In genomic region chr10:83806716-83807115, GRCh38 we compare ENCODE assay signal across 24 cellular contexts.
DNase-seq lines count a peak whose midpoint lies in the region; ATAC-seq, FAIRE-seq and TF ChIP-seq lines count a peak whose summit lies in the region.
"Had no signal": no experiment of that assay in that cellular context is flagged by ENCODE, and none has a peak within 500 bp of the region (broad histone marks: within the 10 kb centered on the region; RNA-seq: fewer than 3 reads in every experiment).

No MANE protein-coding gene starts in this region.

- peak; percentile 35 for FAIRE-seq in urothelium cell line (lab: Jason Lieb, UNC)
- FAIRE-seq: A549, GM12878, GM19239, H54 had no signal

- H3K9ac ChIP-seq in trophoblast cell (ENCODE audit: low read length), result no peak overlapping the region
- H3K9ac ChIP-seq: GM23248 had no signal

- no peak overlapping the region for H3K27ac ChIP-seq in trophoblast cell (ENCODE audit: low read depth, low read length)
- H3K27ac ChIP-seq: A549, GM23248 had no signal

- H3K4me1 ChIP-seq in BE2C, result peaks cover 3% of the 10 kb centered on the region; the same call in 1 of the 2 replicates
- peaks cover 0 to 2% of the 10 kb centered on the region in 2 experiments for H3K4me1 ChIP-seq in trophoblast cell (ENCODE audit: control insufficient read depth in 1 of 2, insufficient read depth in 2 of 2, low read length in 2 of 2)
- H3K4me1 ChIP-seq: A549, HAP-1 had no signal

- H4K12ac ChIP-seq in trophoblast cell (ENCODE audit: low read depth, low read length), result no peak overlapping the region

- H4K8ac ChIP-seq in trophoblast cell (ENCODE audit: low read depth, low read length), result no peak overlapping the region

- no peak overlapping the region for H3K4ac ChIP-seq in trophoblast cell (ENCODE audit: low read depth, low read length)

- no peak overlapping the region for H2BK120ac ChIP-seq in trophoblast cell (ENCODE audit: insufficient read depth, low read length, poor library complexity)

- no peak overlapping the region for H3K18ac ChIP-seq in trophoblast cell (ENCODE audit: low read length)

- H3K79me1 ChIP-seq in trophoblast cell (ENCODE audit: low read length), result no peaks in the 10 kb centered on the region

- H4K91ac ChIP-seq in trophoblast cell (ENCODE audit: low read depth, low read length), result no peak overlapping the region

- H3K36me3 ChIP-seq in BE2C, result no peaks in the 10 kb centered on the region
- H3K36me3 ChIP-seq in trophoblast cell (ENCODE audit: control insufficient read depth in 1 of 2, insufficient read depth in 2 of 2, low read length in 2 of 2), result no peaks in the 10 kb centered on the region
- H3K36me3 ChIP-seq: HAP-1 had no signal

- no peak for ATAC-seq in HG02938 (IDR thresholded peaks at IDR 0.05; ENCODE audit: unreplicated experiment)
- ATAC-seq: A549, GM12878 had no signal

- no peak overlapping the region for H2AK5ac ChIP-seq in trophoblast cell (ENCODE audit: low read length)

- no peak overlapping the region for H3K23ac ChIP-seq in trophoblast cell (ENCODE audit: low read length)

- H3K9me3 ChIP-seq in BE2C, result no peaks in the 10 kb centered on the region
- no peaks in the 10 kb centered on the region for H3K9me3 ChIP-seq in trophoblast cell (ENCODE audit: insufficient read depth, low read depth, low read length)
- H3K9me3 ChIP-seq: A549, HAP-1 had no signal

- H3K14ac ChIP-seq in trophoblast cell (ENCODE audit: low read length), result no peak overlapping the region

- H3K4me3 ChIP-seq in BE2C (ENCODE audit: low read depth, low read length) (no peak overlapping the region), trophoblast cell (ENCODE audit: low read depth, low read length) (no peak overlapping the region)
- H3K4me3 ChIP-seq: A549, GM12878, GM23248, HAP-1 had no signal

- no peak overlapping the region for H2BK5ac ChIP-seq in trophoblast cell (ENCODE audit: low read depth, low read length, poor library complexity)

- no peak overlapping the region for H3K4me2 ChIP-seq in trophoblast cell (ENCODE audit: low read length)
- H3K4me2 ChIP-seq: A549 had no signal

- no peaks in the 10 kb centered on the region for H3K79me2 ChIP-seq in trophoblast cell (ENCODE audit: control insufficient read depth, insufficient read depth, low read length, poor library complexity)

- no peak for TF ChIP-seq CTCF in BE2C (IDR thresholded peaks at IDR 0.05; ENCODE audit: low read depth, low read length)

- no peak overlapping the region for H2BK12ac ChIP-seq in trophoblast cell (ENCODE audit: low read length)

- H2AFZ ChIP-seq in trophoblast cell (ENCODE audit: insufficient read depth, low read length, poor library complexity), result no peak overlapping the region
- H2AFZ ChIP-seq: GM23248 had no signal

- DNase-seq in BE2C (peak; percentile 62), NCI-H69 (lab: John Stamatoyannopoulos, UW) (peak; percentile 11), trophoblast cell (peak; percentile 48 to 56), urothelium cell line (ENCODE audit: low spot score) (no peak), DMS 273 (lab: John Stamatoyannopoulos, UW; ENCODE audit: unreplicated experiment) (no peak), NCI-H187 treated with DMSO at 0.1 percent for 48 hours (lab: John Stamatoyannopoulos, UW) (no peak)
- DNase-seq: 8988T; ACHN; AML-193; C1 segment of cervical spinal cord; Calu3; CD4-positive, alpha-beta memory T cell; COR-L47; DMS153; DND-41; GDM1; GM23248; HFFc6 had no signal

- no peaks in the 10 kb centered on the region for H3K27me3 ChIP-seq in BE2C
- H3K27me3 ChIP-seq in trophoblast cell (ENCODE audit: insufficient read depth, low read length), result no peaks in the 10 kb centered on the region

Comparison
In these comparisons a context has a peak if more than half of its experiments do, and no peak if none do; other contexts are left out.
1. DNase-seq: peak in BE2C (single experiment), NCI-H69 (single experiment) and trophoblast cell (2 of 2); none in urothelium cell line (single experiment), DMS 273 (single experiment) and NCI-H187 treated with DMSO at 0.1 percent for 48 hours (single experiment).